Comparison of ENCODE assay signal across 15 cellular contexts in the genomic region with DNA sequence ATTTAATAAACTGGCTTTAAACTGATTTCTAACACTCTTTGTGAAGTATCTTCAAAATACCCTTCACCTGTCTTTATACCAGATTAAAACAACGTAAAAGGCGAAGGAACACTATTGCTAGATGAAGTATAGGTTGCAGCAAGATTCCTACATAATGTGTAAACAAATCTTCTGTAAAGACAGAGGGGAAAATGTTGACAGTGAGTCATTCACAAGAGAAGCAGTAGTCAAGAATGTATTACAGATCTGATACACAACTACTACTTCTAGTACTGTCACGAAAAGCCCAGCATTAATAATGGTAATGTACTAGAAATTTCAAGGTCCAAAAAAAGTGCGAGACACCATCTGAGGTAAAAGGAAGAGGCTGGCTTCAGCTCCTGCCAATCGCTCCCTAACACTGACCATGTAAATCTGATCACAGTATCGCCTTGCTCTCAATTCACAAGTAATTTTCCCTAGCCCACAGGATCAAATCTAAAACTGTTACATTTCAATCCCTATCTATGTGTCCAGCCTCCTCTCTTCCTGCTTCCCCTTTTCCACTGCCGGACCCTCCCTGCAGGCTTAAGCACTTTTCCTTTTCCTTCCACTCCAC.
DNase-seq lines count a peak whose midpoint lies in the region; ATAC-seq and TF ChIP-seq lines count a peak whose summit lies in the region.
"Had no signal": no experiment of that assay in that cellular context is flagged by ENCODE, and none has a peak within 500 bp of the region (broad histone marks: within the 10 kb centered on the region; RNA-seq: fewer than 3 reads in every experiment).

No MANE protein-coding gene starts in this region.

- WGBS in smooth muscle cell (ENCODE audit: low lambda C conversion rate): 60% methylated on average over 7 of the region's 7 CpGs
- WGBS in aorta, 2 donors: 90 to 91% methylated on average over 7 of the region's 7 CpGs
- 86 to 87% methylated on average over 7 of the region's 7 CpGs for WGBS in tibial nerve, 2 donors

- H3K9me3 ChIP-seq in SJSA1 (replicated peaks) (no peaks in the 10 kb centered on the region), fibroblast of lung (ENCODE audit: control insufficient read depth, insufficient read depth, low read depth, low read length) (no peaks in the 10 kb centered on the region), smooth muscle cell (replicated peaks; ENCODE audit: low read depth) (no peaks in the 10 kb centered on the region), aorta (ENCODE audit: control insufficient read depth, low read length) (no peaks in the 10 kb centered on the region), tibial nerve (peaks cover 0 to 8% (median 1%) of the 10 kb centered on the region in 4 donors)

- no peaks in the 10 kb centered on the region for H4K20me1 ChIP-seq in fibroblast of lung (ENCODE audit: control insufficient read depth, extremely low read depth, insufficient read depth, low read length)
- no peaks in the 10 kb centered on the region for H4K20me1 ChIP-seq in smooth muscle cell (ENCODE audit: low read depth)

- H3K4me3 ChIP-seq in SJSA1: no peak overlapping the region
- no peak overlapping the region for H3K4me3 ChIP-seq in fibroblast of lung (replicated peaks in 1 of 4; ENCODE audit: control extremely low read depth in 1 of 4, insufficient read depth in 1 of 4, low read depth in 3 of 4, low read length in 4 of 4)
- no peak overlapping the region for H3K4me3 ChIP-seq in smooth muscle cell
- H3K4me3 ChIP-seq in aorta (ENCODE audit: low read length in 2 of 2): no peak overlapping the region
- H3K4me3 ChIP-seq in tibial nerve: no peak overlapping the region

- intact Hi-C loops in aorta (cut with DNase I): no loop called here

- no peak overlapping the region for H3K9ac ChIP-seq in fibroblast of lung (ENCODE audit: insufficient read depth, low read length)
- H3K9ac ChIP-seq in smooth muscle cell (ENCODE audit: low read depth): no peak overlapping the region

- TF ChIP-seq POLR2A in tibial nerve (IDR thresholded peaks at IDR 0.05): no peak

- ATAC-seq in HG03095 (IDR thresholded peaks at IDR 0.05; ENCODE audit: unreplicated experiment) (no peak), aorta (ENCODE audit: low FRiP score) (no peak)
- ATAC-seq: natural killer cell; stimulated activated naive CD8-positive, alpha-beta T cell treated with anti-CD3 and anti-CD28 coated beads, Interleukin-15, Interleukin-2, amounts not matched to agents 100 U/mL and 50 U/mL, for 24 hours had no signal

- H3K27me3 ChIP-seq in SJSA1 (replicated peaks) (no peaks in the 10 kb centered on the region), fibroblast of lung (ENCODE audit: control insufficient read depth, insufficient read depth, low read length) (no peaks in the 10 kb centered on the region), smooth muscle cell (ENCODE audit: low read depth) (no peaks in the 10 kb centered on the region), aorta (ENCODE audit: control insufficient read depth in 1 of 2, insufficient read depth in 2 of 2, low read length in 1 of 2) (no peaks in the 10 kb centered on the region), tibial nerve (no peaks in the 10 kb centered on the region)

- H3K4me2 ChIP-seq in fibroblast of lung (ENCODE audit: extremely low read depth, insufficient read depth, low read length) (no peak overlapping the region), smooth muscle cell (no peak overlapping the region)

- TF ChIP-seq EP300 in tibial nerve (IDR thresholded peaks at IDR 0.05): no peak

- H3F3A ChIP-seq in smooth muscle cell (ENCODE audit: low read depth): no peaks in the 10 kb centered on the region

- DNase-seq in NCI-H446 treated with DMSO at 0.1 percent for 48 hours (lab: John Stamatoyannopoulos, UW) (peak; percentile 53), NCI-H446 (lab: John Stamatoyannopoulos, UW) (no peak), SJSA1 (ENCODE audit: low read depth in 1 of 2, low spot score in 2 of 2) (peak in 1 of 2 experiments; percentile 37), fibroblast of lung (ENCODE audit: low read depth in 2 of 2) (peak; percentile 29 to 46), smooth muscle cell (lab: John Stamatoyannopoulos, UW; ENCODE audit: unreplicated experiment) (no peak), aorta (no peak), tibial nerve (ENCODE audit: low spot score in 2 of 2) (no peak)
- DNase-seq: 8988T; activated CD4-positive, alpha-beta T cell treated with anti-CD3 and anti-CD28 coated beads, Interleukin-2, amount 50 U/mL, for 4 hours; activated T-cell treated with anti-CD3 and anti-CD28 coated beads, Interleukin-2, amount 50 U/mL, for 24 hours; natural killer cell; NCI-H146; NCI-H524; stimulated activated naive CD8-positive, alpha-beta T cell treated with anti-CD3 and anti-CD28 coated beads, Interleukin-15, Interleukin-2, amounts not matched to agents 100 U/mL and 50 U/mL, for 24 hours had no signal

- no peaks in the 10 kb centered on the region for H3K79me2 ChIP-seq in fibroblast of lung (ENCODE audit: control insufficient read depth, insufficient read depth, low read length)
- no peaks in the 10 kb centered on the region for H3K79me2 ChIP-seq in smooth muscle cell (ENCODE audit: low read depth)

- H3K36me3 ChIP-seq in SJSA1: peaks cover 25% of the 10 kb centered on the region
- H3K36me3 ChIP-seq in fibroblast of lung (ENCODE audit: control insufficient read depth, insufficient read depth, low read length): peaks cover 3% of the 10 kb centered on the region
- peaks cover 11% of the 10 kb centered on the region for H3K36me3 ChIP-seq in smooth muscle cell (ENCODE audit: low read depth)
- H3K36me3 ChIP-seq in aorta (ENCODE audit: control insufficient read depth in 1 of 2, insufficient read depth in 2 of 2, low read length in 1 of 2): peaks cover 0 to 2% of the 10 kb centered on the region in 2 donors
- H3K36me3 ChIP-seq in tibial nerve: peaks cover 0 to 32% (median 7%) of the 10 kb centered on the region in 3 donors

- no peak overlapping the region for H2AFZ ChIP-seq in fibroblast of lung (ENCODE audit: low read length)
- no peak overlapping the region for H2AFZ ChIP-seq in smooth muscle cell (ENCODE audit: low read depth)

- H3K27ac ChIP-seq in SJSA1 (peak overlapping the region; percentile 30), fibroblast of lung (ENCODE audit: insufficient read depth, low read length) (no peak overlapping the region), smooth muscle cell (ENCODE audit: low read depth) (peak overlapping the region; percentile 42), aorta (ENCODE audit: low read depth in 1 of 2, low read length in 2 of 2) (no peak overlapping the region), tibial nerve (no peak overlapping the region)

- H3K4me1 ChIP-seq in SJSA1 (replicated peaks) (peaks cover 10% of the 10 kb centered on the region), fibroblast of lung (ENCODE audit: control insufficient read depth, extremely low read depth, insufficient read depth, low read length) (no peaks in the 10 kb centered on the region), smooth muscle cell (ENCODE audit: low read depth) (no peaks in the 10 kb centered on the region), aorta (ENCODE audit: control insufficient read depth in 1 of 2, insufficient read depth in 2 of 2, low read length in 2 of 2) (no peaks in the 10 kb centered on the region), tibial nerve (peaks cover 0 to 10% (median 0%) of the 10 kb centered on the region in 4 donors)

- TF ChIP-seq CTCF in fibroblast of lung (conservative IDR thresholded peaks at IDR 0.05 in 1 of 2, IDR thresholded peaks at IDR 0.05 in 1 of 2; ENCODE audit: low read depth in 1 of 2, low read length in 2 of 2): no peak
- no peak for TF ChIP-seq CTCF in smooth muscle cell (IDR thresholded peaks at IDR 0.05; ENCODE audit: borderline replicate concordance, insufficient read depth, poor library complexity, severe bottlenecking)
- TF ChIP-seq CTCF in tibial nerve (IDR thresholded peaks at IDR 0.05): no peak

Comparison
In these comparisons a context has a peak if more than half of its experiments do, and no peak if none do; other contexts are left out.
1. DNase-seq: peak in NCI-H446 treated with DMSO at 0.1 percent for 48 hours (single experiment) and fibroblast of lung (2 of 2); none in NCI-H446 (0 of 2), smooth muscle cell (single experiment), aorta (0 of 2) and tibial nerve (0 of 2).
2. H3K27ac ChIP-seq: peak in SJSA1 (single experiment) and smooth muscle cell (single experiment); none in fibroblast of lung (single experiment), aorta (0 of 2) and tibial nerve (0 of 4).